Comparison of ENCODE assay signal across 8 cellular contexts in genomic region chr3:61560452-61561373, GRCh38. TPM values are rescaled to one million over a fixed set of nuclear protein-coding genes. Genes with fewer than 3 reads are reported as not detected.
DNase-seq lines count a peak whose midpoint lies in the region; ATAC-seq and TF ChIP-seq lines count a peak whose summit lies in the region.

No MANE protein-coding gene starts in this region.

- ATAC-seq in GM21360 (IDR thresholded peaks at IDR 0.05; ENCODE audit: unreplicated experiment) = peak; percentile 46
- ATAC-seq in lower lobe of right lung = peak; percentile 60 to 62

- no peak for TF ChIP-seq RAD21 in SK-N-SH (IDR thresholded peaks at IDR 0.05; ENCODE audit: low read length)

- H3K36me3 ChIP-seq in KOPT-K1 (ENCODE audit: insufficient read depth, low read length) = no peaks in the 10 kb centered on the region
- no peaks in the 10 kb centered on the region for H3K36me3 ChIP-seq in SK-N-SH (replicated peaks in 1 of 2; ENCODE audit: control insufficient read depth in 1 of 2, insufficient read depth in 2 of 2, low read length in 1 of 2)
- H3K36me3 ChIP-seq in ectodermal cell (ENCODE audit: control insufficient read depth, insufficient read depth, low read length) = no peaks in the 10 kb centered on the region
- H3K36me3 ChIP-seq in lower lobe of right lung = no peaks in the 10 kb centered on the region

- H3K27me3 ChIP-seq in SK-N-SH (ENCODE audit: insufficient read depth) = no peaks in the 10 kb centered on the region; the same call in 1 of the 2 replicates
- H3K27me3 ChIP-seq in ectodermal cell (ENCODE audit: control insufficient read depth, insufficient read depth, low read length, poor library complexity, severe bottlenecking) = peaks cover 10% of the 10 kb centered on the region
- H3K27me3 ChIP-seq in lower lobe of right lung (ENCODE audit: low read depth) = peaks cover 12% of the 10 kb centered on the region

- peak overlapping the region; percentile 91 for H3K9ac ChIP-seq in SK-N-SH

- peak overlapping the region; percentile 93 for H3K4me2 ChIP-seq in SK-N-SH

- POLR2A ChIA-PET in SK-N-SH (lab: Yijun Ruan, JAX) = no interaction called here

- no peaks in the 10 kb centered on the region for H3K9me2 ChIP-seq in SK-N-SH

- H4K20me1 ChIP-seq in SK-N-SH (ENCODE audit: insufficient read depth) = peaks cover 8% of the 10 kb centered on the region; the same call in 1 of the 2 replicates

- H3K4me3 ChIP-seq in SK-N-SH (ENCODE audit: low read depth in 2 of 2, low read length in 1 of 2) = peak overlapping the region; percentile 74 to 88
- H3K4me3 ChIP-seq in ectodermal cell (ENCODE audit: insufficient read depth, low read depth, low read length) = peak overlapping the region; percentile 92
- H3K4me3 ChIP-seq in lower lobe of right lung = peak overlapping the region; percentile 84

- TF ChIP-seq CTCF in SK-N-SH (IDR thresholded peaks at IDR 0.05) (peak; percentile 33), lower lobe of right lung (IDR thresholded peaks at IDR 0.05) (no peak)

- 2% methylated on average over 44 of the region's 66 CpGs for WGBS in SK-N-SH (ENCODE audit: low lambda C conversion rate)
- WGBS in ectodermal cell, 2 experiments = 0% methylated on average over 66 of the region's 66 CpGs

- TF ChIP-seq EP300 in SK-N-SH (IDR thresholded peaks at IDR 0.05; ENCODE audit: borderline replicate concordance in 1 of 2, low read depth in 1 of 2, low read length in 1 of 2) = no peak

- H3K27ac ChIP-seq in KOPT-K1 (ENCODE audit: low read depth, low read length, poor library complexity, severe bottlenecking) = peak overlapping the region; percentile 36
- H3K27ac ChIP-seq in SK-N-SH (ENCODE audit: low read depth in 2 of 2, low read length in 1 of 2) = peak overlapping the region; percentile 74 to 93
- H3K27ac ChIP-seq in ectodermal cell (ENCODE audit: insufficient read depth, low read depth, low read length, poor library complexity, severe bottlenecking) = peak overlapping the region; percentile 99
- peak overlapping the region; percentile 90 for H3K27ac ChIP-seq in lower lobe of right lung
- peak overlapping the region; percentile 50 for H3K27ac ChIP-seq in substantia nigra (ENCODE audit: low read depth, low read length, poor library complexity, severe bottlenecking)

- H3K4me1 ChIP-seq in SK-N-SH (ENCODE audit: control insufficient read depth in 1 of 2, insufficient read depth in 2 of 2, low read depth in 1 of 2, low read length in 1 of 2) (peaks cover 9 to 12% of the 10 kb centered on the region in 2 experiments; a peak in 2 of 4 replicates), ectodermal cell (ENCODE audit: control insufficient read depth, insufficient read depth, low read length) (no peaks in the 10 kb centered on the region), lower lobe of right lung (peaks cover 12% of the 10 kb centered on the region)

- peak; percentile 6 for DNase-seq in DMS153 treated with DMSO at 0.1 percent for 48 hours (lab: John Stamatoyannopoulos, UW; ENCODE audit: unreplicated experiment)
- DNase-seq in SK-N-SH = peak; percentile 68
- peak; percentile 84 for DNase-seq in lower lobe of right lung
- peak in 29 of 49 donors; percentile 6 to 72 (median 27) for DNase-seq in substantia nigra (lab: John Stamatoyannopoulos, UW)
- DNase-seq in AML-193 (lab: John Stamatoyannopoulos, UW) = no peak

- H2AFZ ChIP-seq in SK-N-SH (ENCODE audit: low read depth) = peak overlapping the region; percentile 86

- intact Hi-C loops in lower lobe of right lung (cut with DNase I) = no loop called here

- CTCF ChIA-PET in SK-N-SH (lab: Yijun Ruan, JAX) = interaction anchor here (0.6 kb wide), 1 partner anchor 31 kb away, joined by 3 read pairs; no protein-coding TSS in a partner anchor

- no peaks in the 10 kb centered on the region for H3F3A ChIP-seq in SK-N-SH (replicated peaks; ENCODE audit: insufficient read depth)

- H3K79me2 ChIP-seq in SK-N-SH (ENCODE audit: insufficient read depth) = peaks cover 41% of the 10 kb centered on the region

- H3K9me3 ChIP-seq in KOPT-K1 (ENCODE audit: insufficient read depth, low read length, poor library complexity, severe bottlenecking) (peaks cover 40% of the 10 kb centered on the region), SK-N-SH (no peaks in the 10 kb centered on the region), ectodermal cell (ENCODE audit: control insufficient read depth, low read length) (no peaks in the 10 kb centered on the region), lower lobe of right lung (no peaks in the 10 kb centered on the region)

TF ChIP-seq in SK-N-SH, 30 proteins besides CTCF, POLR2A, EP300 and RAD21 (continues in another document):
- no peak for TF ChIP-seq EZH2phosphoT487 (IDR thresholded peaks at IDR 0.05; ENCODE audit: borderline replicate concordance, low read depth)
- TF ChIP-seq TEAD4 (IDR thresholded peaks at IDR 0.05; ENCODE audit: borderline replicate concordance, insufficient read depth) = 0 out of 2 replicates have a peak, but pooled peaks have one; percentile 16
- TF ChIP-seq GABPA (IDR thresholded peaks at IDR 0.05; ENCODE audit: low read depth) = peak; percentile 46; the same call in 1 of the 2 replicates
- 0 out of 2 replicates have a peak, but pooled peaks have one; percentile 35 for TF ChIP-seq TAF1 (IDR thresholded peaks at IDR 0.05; ENCODE audit: borderline replicate concordance, low read depth, low read length)
- peak; percentile 27 for TF ChIP-seq NFIC (IDR thresholded peaks at IDR 0.05; ENCODE audit: borderline replicate concordance)
- 0 out of 2 replicates have a peak, but pooled peaks have one; percentile 10 for TF ChIP-seq RCOR1 (IDR thresholded peaks at IDR 0.05; ENCODE audit: low read length)
- no peak for TF ChIP-seq NRF1 (IDR thresholded peaks at IDR 0.05; ENCODE audit: low read depth, low read length)
- no peak for TF ChIP-seq JUND (IDR thresholded peaks at IDR 0.05)
- TF ChIP-seq ZBTB33 (IDR thresholded peaks at IDR 0.05; ENCODE audit: borderline replicate concordance, low read depth) = 0 out of 2 replicates have a peak, but pooled peaks have one; percentile 18
- TF ChIP-seq USF2 (IDR thresholded peaks at IDR 0.05; ENCODE audit: borderline replicate concordance, low read depth, low read length) = no peak
- 0 out of 2 replicates have a peak, but pooled peaks have one; percentile 14 for TF ChIP-seq REST (IDR thresholded peaks at IDR 0.05; ENCODE audit: low read depth, low read length)
- peak; percentile 56 for TF ChIP-seq MAX (IDR thresholded peaks at IDR 0.05; ENCODE audit: low read depth)
- 0 out of 2 replicates have a peak, but pooled peaks have one; percentile 50 for TF ChIP-seq FOXM1 (IDR thresholded peaks at IDR 0.05; ENCODE audit: low read depth)

RNA-seq across cellular contexts. Expression of gene PTPRG, which starts 0.7 kb away (rescaled TPM):
- polyA plus RNA-seq in SK-N-SH (2012; rRNA removed) = 14.1 and 14.3 TPM in 2 replicates
- polyA plus RNA-seq in SK-N-SH (2012; cell fraction: cytosol; rRNA removed) = 16.9 and 20.3 TPM in 2 replicates
- polyA plus RNA-seq in SK-N-SH (2012; cell fraction: nucleus; rRNA removed) = 10.4 and 17.9 TPM in 2 replicates
- polyA plus RNA-seq in ectodermal cell (2013, experiment 1 of 4) = 32.2 TPM
- polyA plus RNA-seq in ectodermal cell (2013, experiment 2 of 4) = 35.1 TPM
- 27.4 TPM for polyA plus RNA-seq in ectodermal cell (2013, experiment 3 of 4)
- 31.3 TPM for polyA plus RNA-seq in ectodermal cell (2013, experiment 4 of 4)
- total RNA-seq in lower lobe of right lung = 67.6 TPM

Comparison
In these comparisons a context has a peak if more than half of its experiments do, and no peak if none do; other contexts are left out.
1. DNase-seq: peak in DMS153 treated with DMSO at 0.1 percent for 48 hours (single experiment), SK-N-SH (single experiment), lower lobe of right lung (single experiment) and substantia nigra (29 of 49); none in AML-193 (0 of 2).
2. H3K27ac ChIP-seq: peak in every context shown above with its lines; median percentile 99 in ectodermal cell; 90 in lower lobe of right lung; 84 in SK-N-SH; 50 in substantia nigra; 36 in KOPT-K1.
3. Peak in every context shown above with its lines, with median percentiles within 50 percentile points of each other: H3K4me3 ChIP-seq.